Comparison of ENCODE assay signal across 8 cellular contexts in genomic region chr4:74157743-74158560, GRCh38. TPM values are rescaled to one million over a fixed set of nuclear protein-coding genes. Genes with fewer than 3 reads are reported as not detected.
DNase-seq lines count a peak whose midpoint lies in the region; ATAC-seq and TF ChIP-seq lines count a peak whose summit lies in the region.

MTHFD2L (plus strand) TSS chr4:74158118; CDS start chr4:74158139, 21 bp downstream.

- no TSS peak for BruUV-seq in Panc1 (replicated peaks; lab: Mats Ljungman, UMichigan)

- peak; percentile 98 for ATAC-seq in GM21723 (IDR thresholded peaks at IDR 0.05; ENCODE audit: unreplicated experiment)
- ATAC-seq in Panc1, result peak; percentile 100
- peak; percentile 97 to 98 for ATAC-seq in activated T-cell treated with anti-CD3 and anti-CD28 coated beads, Interleukin-2, amount 50 U/mL, for 72 hours (replicated peaks in 1 of 2)

- in situ Hi-C loops in KBM-7 (cut with MboI; ENCODE audit: low pct_unique_long_range_greater_than_20kb, low sequenced_read_pairs), result no loop called here
- in situ Hi-C loops in Panc1 (cut with HindIII; ENCODE audit: low pct_unique_long_range_greater_than_20kb, low sequenced_read_pairs), result no loop called here

- peak within 1 kb of the TSS; percentile 94 for H3K27ac Mint-ChIP-seq in activated T-cell treated with anti-CD3 and anti-CD28 coated beads, Interleukin-2, amount 50 U/mL, for 72 hours

- peak within 1 kb of the TSS; percentile 70 to 78 for H3K4me3 ChIP-seq in Panc1 (ENCODE audit: low read depth in 2 of 2, low read length in 2 of 2)
- peak within 1 kb of the TSS; percentile 60 to 90 (median 66) for H3K4me3 ChIP-seq in esophagus squamous epithelium

- CTCF ChIA-PET in Panc1 (lab: Charles Lee), result interaction anchor here (0.6 kb wide), 1 partner anchor 129 kb away, joined by 4 read pairs; no protein-coding TSS in a partner anchor

- H3K36me3 ChIP-seq in Panc1 (ENCODE audit: control insufficient read depth, insufficient read depth, low read length) (peaks cover 2% of the 10 kb centered on the region), esophagus squamous epithelium (peaks cover 0 to 19% (median 0%) of the 10 kb centered on the region in 3 donors)

- peak in 2 of 4 donors; percentile 75 to 77 for TF ChIP-seq POLR2A in esophagus squamous epithelium (IDR thresholded peaks at IDR 0.05)

- H3K27me3 Mint-ChIP-seq in activated T-cell treated with anti-CD3 and anti-CD28 coated beads, Interleukin-2, amount 50 U/mL, for 72 hours (ENCODE audit: low read depth), result peaks cover 17% of the 10 kb centered on the region

- POLR2A ChIA-PET in Panc1 (lab: Charles Lee), result interaction anchor here (0.5 kb wide), 1 partner anchor 205 kb away, joined by 3 read pairs; no protein-coding TSS in a partner anchor

- H3K9me3 Mint-ChIP-seq in activated T-cell treated with anti-CD3 and anti-CD28 coated beads, Interleukin-2, amount 50 U/mL, for 72 hours, result no peaks in the 10 kb centered on the region

- WGBS in esophagus squamous epithelium, 2 donors, result 0% methylated on average over 5 to 8 of the region's 79 CpGs

- intact Hi-C loops in Panc1 (cut with micrococcal nuclease; ENCODE audit: unreplicated experiment), result no loop called here
- intact Hi-C loops in esophagus squamous epithelium (cut with DNase I), result no loop called here

- H3K27ac ChIP-seq in Panc1 (ENCODE audit: low read length) (peak within 1 kb of the TSS; percentile 95), esophagus squamous epithelium (peak within 1 kb of the TSS; percentile 89 to 97 (median 95))

- H3K4me3 Mint-ChIP-seq in activated T-cell treated with anti-CD3 and anti-CD28 coated beads, Interleukin-2, amount 50 U/mL, for 72 hours, result peak within 1 kb of the TSS; percentile 87 to 90

- H3K36me3 Mint-ChIP-seq in activated T-cell treated with anti-CD3 and anti-CD28 coated beads, Interleukin-2, amount 50 U/mL, for 72 hours (ENCODE audit: insufficient read depth in 2 of 2), result peaks cover 3 to 16% of the 10 kb centered on the region in 2 donors

- no peaks in the 10 kb centered on the region; the same call in 1 of the 2 replicates for H3K27me3 ChIP-seq in Panc1 (ENCODE audit: control insufficient read depth, insufficient read depth, low read length)
- H3K27me3 ChIP-seq in esophagus squamous epithelium, result no peaks in the 10 kb centered on the region

- DNase-seq in DMS79 treated with DMSO at 0.1 percent for 48 hours (lab: John Stamatoyannopoulos, UW) (peak; percentile 62), KBM-7 (peak; percentile 92), Panc1 (ENCODE audit: low read depth, low spot score) (peak; percentile 61), esophagus squamous epithelium (lab: John Stamatoyannopoulos, UW) (peak; percentile 35), myocyte (ENCODE audit: low read depth) (peak; percentile 97)
- DNase-seq in activated T-cell treated with anti-CD3 and anti-CD28 coated beads, Interleukin-2, amount 50 U/mL, for 72 hours, result peak; percentile 89 to 90
- peak; percentile 51 to 81 for DNase-seq in stimulated activated CD8-positive, alpha-beta memory T cell treated with anti-CD3 and anti-CD28 coated beads, Interleukin-7, amount 100 ng/mL, for 4 hours (ENCODE audit: low read depth in 2 of 2)

- TF ChIP-seq CTCF in Panc1 (IDR thresholded peaks at IDR 0.05) (no peak), esophagus squamous epithelium (IDR thresholded peaks at IDR 0.05) (no peak)

- H3K9me3 ChIP-seq in Panc1 (ENCODE audit: control insufficient read depth, insufficient read depth, low read depth, low read length), result no peaks in the 10 kb centered on the region
- H3K9me3 ChIP-seq in esophagus squamous epithelium, result no peaks in the 10 kb centered on the region

- peaks cover 3% of the 10 kb centered on the region; the same call in 1 of the 2 replicates for H3K4me1 ChIP-seq in Panc1 (ENCODE audit: control insufficient read depth, insufficient read depth, low read length)
- H3K4me1 ChIP-seq in esophagus squamous epithelium, result peaks cover 11 to 26% (median 12%) of the 10 kb centered on the region in 3 donors

- peaks cover 28% of the 10 kb centered on the region for H3K4me1 Mint-ChIP-seq in activated T-cell treated with anti-CD3 and anti-CD28 coated beads, Interleukin-2, amount 50 U/mL, for 72 hours (ENCODE audit: low read depth)

RNA-seq across cellular contexts. Expression of gene MTHFD2L, which starts in this region (rescaled TPM):
- total RNA-seq in Panc1 (2021; ENCODE audit: unreplicated experiment) (6.6 TPM), esophagus squamous epithelium (10 to 100 TPM in 3 of 4 donors, 1 to 10 TPM in 1; 9.9 to 22.9 (median 19.1) TPM), myocyte (18.4 and 20.9 TPM in 2 replicates)
- polyA plus RNA-seq in Panc1 (2012; ENCODE audit: insufficient read length), result 4.3 TPM
- 1 to 10 TPM; 7.6 to 9.7 TPM for total RNA-seq in activated T-cell treated with anti-CD3 and anti-CD28 coated beads, Interleukin-2, amount 50 U/mL, for 72 hours
- polyA plus RNA-seq in myocyte (2012), result 5.0 TPM

Comparison
In these comparisons a context has a peak if more than half of its experiments do, and no peak if none do; other contexts are left out.
1. Peak in every context shown above with its lines: DNase-seq, ATAC-seq, H3K4me3 ChIP-seq and H3K27ac ChIP-seq.
2. DNase-seq: peak in every context shown above with its lines; median percentile 97 in myocyte; 92 in KBM-7; 90 in activated T-cell treated with anti-CD3 and anti-CD28 coated beads, Interleukin-2, amount 50 U/mL, for 72 hours; 66 in stimulated activated CD8-positive, alpha-beta memory T cell treated with anti-CD3 and anti-CD28 coated beads, Interleukin-7, amount 100 ng/mL, for 4 hours; 62 in DMS79 treated with DMSO at 0.1 percent for 48 hours; 61 in Panc1; 35 in esophagus squamous epithelium.